In genomic region chr17:4562000-4562969, GRCh38 we compare ENCODE assay signal across 1 cellular context.
TF ChIP-seq lines count a peak whose summit lies in the region.

No MANE protein-coding gene starts in this region.

TF ChIP-seq in IMR-90, 13 proteins besides CTCF, POLR2A, EP300 and RAD21 (continued from another document):
- TF ChIP-seq MXI1 (IDR thresholded peaks at IDR 0.05; ENCODE audit: borderline replicate concordance, low read depth, low read length), result no peak
- no peak for TF ChIP-seq USF2 (IDR thresholded peaks at IDR 0.05; ENCODE audit: low read depth, low read length)
- no peak for TF ChIP-seq FOS (IDR thresholded peaks at IDR 0.05; ENCODE audit: low read depth, low read length)
- no peak for TF ChIP-seq BHLHE40 (IDR thresholded peaks at IDR 0.05; ENCODE audit: low read depth, low read length)
- TF ChIP-seq NFE2L2 (IDR thresholded peaks at IDR 0.05; ENCODE audit: low read depth, low read length), result no peak
